In genomic region chr12:28331130-28331529, GRCh38 we compare ENCODE assay signal across 25 cellular contexts.
"Had no signal": no experiment of that assay in that cellular context is flagged by ENCODE, and none has a peak within 500 bp of the region (broad histone marks: within the 10 kb centered on the region; RNA-seq: fewer than 3 reads in every experiment).

No MANE protein-coding gene starts in this region.

- H3K27me3 Mint-ChIP-seq: activated B cell treated with CpG ODN at 0.5 μM for 24 hours; activated CD4-positive, alpha-beta T cell treated with anti-CD3 and anti-CD28 coated beads, Interleukin-2, amount 10 ng/mL, durations not matched to agents 24 days and 14 days; activated CD8-positive, alpha-beta memory T cell treated with anti-CD3 and anti-CD28 coated beads, Interleukin-2, amount 10 ng/mL, durations not matched to agents 7 days and 5 days; activated naive CD4-positive, alpha-beta T cell treated with anti-CD3 and anti-CD28 coated beads, Interleukin-2, amount 50 U/mL, for 24 hours; activated T-cell treated with anti-CD3 and anti-CD28 coated beads, Interleukin-2, amount 50 U/mL, for 24 hours; T-helper 17 cell had no signal

- H3K4me3 ChIP-seq: ascending aorta had no signal

- H3K4me1 Mint-ChIP-seq: activated B cell treated with CpG ODN at 0.5 μM for 24 hours; activated CD4-positive, alpha-beta T cell treated with anti-CD3 and anti-CD28 coated beads, Interleukin-2, amount 10 ng/mL, durations not matched to agents 24 days and 14 days; activated CD8-positive, alpha-beta memory T cell treated with anti-CD3 and anti-CD28 coated beads, Interleukin-2, amount 10 ng/mL, durations not matched to agents 7 days and 5 days had no signal

- H3K36me3 ChIP-seq: ascending aorta had no signal

- H3K27me3 ChIP-seq: ascending aorta had no signal

- H3K9me3 Mint-ChIP-seq: activated naive CD4-positive, alpha-beta T cell treated with anti-CD3 and anti-CD28 coated beads, Interleukin-2, amount 50 U/mL, for 24 hours had no signal

- H3K4me1 ChIP-seq: ascending aorta had no signal

- DNase-seq: activated B cell treated with CpG ODN at 0.5 μM for 24 hours; activated CD4-positive, alpha-beta T cell treated with anti-CD3 and anti-CD28 coated beads for 1 hour; activated CD4-positive, alpha-beta T cell treated with anti-CD3 and anti-CD28 coated beads, Interleukin-2, amount 10 ng/mL, durations not matched to agents 24 days and 14 days; activated CD4-positive, alpha-beta T cell treated with anti-CD3 and anti-CD28 coated beads, Interleukin-2, amount 50 U/mL, for 48 hours; activated CD8-positive, alpha-beta memory T cell treated with anti-CD3 and anti-CD28 coated beads, Interleukin-2, amount 10 ng/mL, durations not matched to agents 7 days and 5 days; activated effector memory CD4-positive, alpha-beta T cell treated with Interleukin-2 at 50 U/mL for 16 hours; activated naive CD4-positive, alpha-beta T cell; activated T-cell treated with anti-CD3 and anti-CD28 coated beads, Interleukin-2, amount 50 U/mL, for 24 hours; amniotic stem cell; NCI-H146; NCI-H187 treated with DMSO at 0.1 percent for 48 hours; NCI-H2081 treated with DMSO at 0.1 percent for 48 hours; NCI-H345; NCI-H510A treated with DMSO at 0.1 percent for 48 hours; NCI-H69; NK-92 treated with Interleukin-12 subunit alpha and Interleukin-12 subunit beta, amount 100 ng/mL, for 24 hours; SHP77 treated with DMSO at 0.1 percent for 48 hours; T-helper 17 cell; T-helper 9 cell had no signal

- H3K27ac Mint-ChIP-seq: activated B cell treated with CpG ODN at 0.5 μM for 24 hours; activated CD4-positive, alpha-beta T cell treated with anti-CD3 and anti-CD28 coated beads, Interleukin-2, amount 10 ng/mL, durations not matched to agents 24 days and 14 days; activated CD8-positive, alpha-beta memory T cell treated with anti-CD3 and anti-CD28 coated beads, Interleukin-2, amount 10 ng/mL, durations not matched to agents 7 days and 5 days; activated naive CD4-positive, alpha-beta T cell treated with anti-CD3 and anti-CD28 coated beads, Interleukin-2, amount 50 U/mL, for 24 hours; activated T-cell treated with anti-CD3 and anti-CD28 coated beads, Interleukin-2, amount 50 U/mL, for 24 hours; activated T-helper 1 cell treated with anti-CD3 and anti-CD28 coated beads, Interleukin-12 subunit alpha, Interleukin-12 subunit beta, Interleukin-2, Interleukin-4 antibody, amounts not matched to agents 30 ng/mL and 10 ng/mL and 1 ng/mL, durations not matched to agents 14 hours and 24 hours and 36 hours; T-helper 17 cell had no signal

- FAIRE-seq: RCC 7860, TTC549 had no signal

- H3K9me3 ChIP-seq: ascending aorta had no signal

- H3K27ac ChIP-seq: ascending aorta had no signal

- H3K4me3 Mint-ChIP-seq: activated B cell treated with CpG ODN at 0.5 μM for 24 hours; activated CD4-positive, alpha-beta T cell treated with anti-CD3 and anti-CD28 coated beads, Interleukin-2, amount 10 ng/mL, durations not matched to agents 24 days and 14 days; activated CD8-positive, alpha-beta memory T cell treated with anti-CD3 and anti-CD28 coated beads, Interleukin-2, amount 10 ng/mL, durations not matched to agents 7 days and 5 days; activated naive CD4-positive, alpha-beta T cell treated with anti-CD3 and anti-CD28 coated beads, Interleukin-2, amount 50 U/mL, for 24 hours; activated T-cell treated with anti-CD3 and anti-CD28 coated beads, Interleukin-2, amount 50 U/mL, for 24 hours; activated T-helper 1 cell treated with anti-CD3 and anti-CD28 coated beads, Interleukin-12 subunit alpha, Interleukin-12 subunit beta, Interleukin-2, Interleukin-4 antibody, amounts not matched to agents 30 ng/mL and 10 ng/mL and 1 ng/mL, durations not matched to agents 14 hours and 24 hours and 36 hours; brain; T-helper 17 cell had no signal

- ATAC-seq: activated CD8-positive, alpha-beta memory T cell treated with anti-CD3 and anti-CD28 coated beads, Interleukin-2, amount 10 ng/mL, durations not matched to agents 7 days and 5 days; T-helper 17 cell had no signal
